9 cellular contexts compared by ENCODE assay signal in genomic region chr1:67834246-67834877, GRCh38. TPM values are rescaled to one million over a fixed set of nuclear protein-coding genes. Genes with fewer than 3 reads are reported as not detected.
DNase-seq lines count a peak whose midpoint lies in the region; ATAC-seq and TF ChIP-seq lines count a peak whose summit lies in the region.
"Had no signal": no experiment of that assay in that cellular context is flagged by ENCODE, and none has a peak within 500 bp of the region (broad histone marks: within the 10 kb centered on the region; RNA-seq: fewer than 3 reads in every experiment).

No MANE protein-coding gene starts in this region.

- peaks cover 20% of the 10 kb centered on the region for H3K4me1 Mint-ChIP-seq in activated CD8-positive, alpha-beta T cell treated with anti-CD3 and anti-CD28 coated beads for 36 hours (ENCODE audit: low read depth)
- peaks cover 13% of the 10 kb centered on the region for H3K4me1 Mint-ChIP-seq in type B pancreatic cell (ENCODE audit: unreplicated experiment)

- no peaks in the 10 kb centered on the region for H4K20me1 ChIP-seq in Karpas-422 (ENCODE audit: insufficient read depth, low read depth, low read length)

- no peak overlapping the region for H3K4me3 Mint-ChIP-seq in activated CD8-positive, alpha-beta T cell treated with anti-CD3 and anti-CD28 coated beads for 36 hours
- peak overlapping the region; percentile 97 for H3K4me3 Mint-ChIP-seq in type B pancreatic cell

- H3K27ac Mint-ChIP-seq in activated CD8-positive, alpha-beta T cell treated with anti-CD3 and anti-CD28 coated beads for 36 hours = no peak overlapping the region
- H3K27ac Mint-ChIP-seq in type B pancreatic cell = peak overlapping the region; percentile 50

- no peaks in the 10 kb centered on the region for H3K9me3 Mint-ChIP-seq in activated CD8-positive, alpha-beta T cell treated with anti-CD3 and anti-CD28 coated beads for 36 hours
- no peaks in the 10 kb centered on the region for H3K9me3 Mint-ChIP-seq in type B pancreatic cell

- H3K4me1 ChIP-seq in Karpas-422 (ENCODE audit: low read length) = peaks cover 16% of the 10 kb centered on the region

- no peak overlapping the region for H3K9ac ChIP-seq in Karpas-422 (ENCODE audit: low read length)

- DNase-seq in NK-92 treated with Interleukin-12 subunit alpha and Interleukin-12 subunit beta, amount 100 ng/mL, for 24 hours (lab: John Stamatoyannopoulos, UW) = peak; percentile 42
- DNase-seq in NK-92 (lab: John Stamatoyannopoulos, UW; ENCODE audit: unreplicated experiment) (no peak), kidney tubule cell (ENCODE audit: low spot score) (peak; percentile 39), type B pancreatic cell (ENCODE audit: extremely low spot score, unreplicated experiment) (no peak), Karpas-422 (no peak)
- peak; percentile 24 for DNase-seq in activated CD8-positive, alpha-beta T cell treated with anti-CD3 and anti-CD28 coated beads for 36 hours
- DNase-seq in effector CD4-positive, alpha-beta T cell = no peak
- DNase-seq: left ventricle myocardium inferior had no signal

- no peak overlapping the region for H3K4me2 ChIP-seq in Karpas-422 (ENCODE audit: low read depth, low read length, poor library complexity, severe bottlenecking)

- no peak for ATAC-seq in activated CD8-positive, alpha-beta T cell treated with anti-CD3 and anti-CD28 coated beads for 36 hours
- no peak for ATAC-seq in esophagus mucosa

- peaks cover 57% of the 10 kb centered on the region for H3K27me3 Mint-ChIP-seq in activated CD8-positive, alpha-beta T cell treated with anti-CD3 and anti-CD28 coated beads for 36 hours
- peaks cover 14% of the 10 kb centered on the region for H3K27me3 Mint-ChIP-seq in type B pancreatic cell

- intact Hi-C loops in activated CD8-positive, alpha-beta T cell treated with anti-CD3 and anti-CD28 coated beads for 36 hours (cut with micrococcal nuclease) = no loop called here

- no peaks in the 10 kb centered on the region for H3K79me2 ChIP-seq in Karpas-422 (ENCODE audit: low read length)

- POLR2A ChIA-PET in activated CD8-positive, alpha-beta T cell treated with anti-CD3 and anti-CD28 coated beads for 36 hours (lab: Charles Lee) = no interaction called here

- no peak overlapping the region for H3K4me3 ChIP-seq in Karpas-422 (ENCODE audit: low read length)

- no peaks in the 10 kb centered on the region for H3K27me3 ChIP-seq in Karpas-422 (ENCODE audit: low read length)

- TF ChIP-seq CTCF in activated CD8-positive, alpha-beta T cell treated with anti-CD3 and anti-CD28 coated beads for 36 hours (IDR thresholded peaks at IDR 0.05) = no peak
- no peak for TF ChIP-seq CTCF in type B pancreatic cell (conservative IDR thresholded peaks at IDR 0.05)

- H3K27ac ChIP-seq in Karpas-422 (ENCODE audit: low read length) = no peak overlapping the region

- no peaks in the 10 kb centered on the region for H3K9me2 ChIP-seq in Karpas-422 (replicated peaks; ENCODE audit: insufficient read depth, low read length)

- H3K36me3 Mint-ChIP-seq in activated CD8-positive, alpha-beta T cell treated with anti-CD3 and anti-CD28 coated beads for 36 hours (ENCODE audit: low read depth) = no peaks in the 10 kb centered on the region
- no peaks in the 10 kb centered on the region for H3K36me3 Mint-ChIP-seq in type B pancreatic cell

- no peak overlapping the region for H2AFZ ChIP-seq in Karpas-422 (ENCODE audit: low read length)

- H3K36me3 ChIP-seq in Karpas-422 (ENCODE audit: insufficient read depth, low read length) = no peaks in the 10 kb centered on the region
- H3K36me3 ChIP-seq: left ventricle myocardium inferior had no signal

- H3K9me3 ChIP-seq in Karpas-422 (ENCODE audit: low read length) = no peaks in the 10 kb centered on the region
- H3K9me3 ChIP-seq: left ventricle myocardium inferior had no signal

- CTCF ChIA-PET in activated CD8-positive, alpha-beta T cell treated with anti-CD3 and anti-CD28 coated beads for 36 hours (lab: Charles Lee) = interaction anchor here (1.3 kb wide), 1 partner anchor 68 kb away, joined by 5 read pairs; no protein-coding TSS in a partner anchor

RNA-seq across cellular contexts. Expression of gene GNG12, which starts 1.1 kb away (rescaled TPM):
- not detected for total RNA-seq in activated CD8-positive, alpha-beta T cell treated with anti-CD3 and anti-CD28 coated beads for 36 hours
- 17.9 and 23.2 TPM in 2 replicates for total RNA-seq in type B pancreatic cell (ENCODE audit: low replicate concordance)
- total RNA-seq in esophagus mucosa = 73.2 TPM
- total RNA-seq in Karpas-422 (2014; rRNA removed; shearing (Covaris generic); ENCODE audit: low replicate concordance) = not detected in 2 replicates

Comparison
In these comparisons a context has a peak if more than half of its experiments do, and no peak if none do; other contexts are left out.
1. DNase-seq: peak in NK-92 treated with Interleukin-12 subunit alpha and Interleukin-12 subunit beta, amount 100 ng/mL, for 24 hours (single experiment), activated CD8-positive, alpha-beta T cell treated with anti-CD3 and anti-CD28 coated beads for 36 hours (single experiment) and kidney tubule cell (single experiment); none in NK-92 (single experiment), type B pancreatic cell (single experiment), Karpas-422 (single experiment) and effector CD4-positive, alpha-beta T cell (single experiment).
2. RNA of gene GNG12, which starts 1.1 kb away (total RNA-seq): 73.2 TPM in esophagus mucosa (single experiment) and 17.9 to 23.2 TPM in type B pancreatic cell; not detected in activated CD8-positive, alpha-beta T cell treated with anti-CD3 and anti-CD28 coated beads for 36 hours and not detected in Karpas-422; every median in the first group is over 10 times any median in the second.